ENCODE assay signal across 8 cellular contexts in the genomic region with DNA sequence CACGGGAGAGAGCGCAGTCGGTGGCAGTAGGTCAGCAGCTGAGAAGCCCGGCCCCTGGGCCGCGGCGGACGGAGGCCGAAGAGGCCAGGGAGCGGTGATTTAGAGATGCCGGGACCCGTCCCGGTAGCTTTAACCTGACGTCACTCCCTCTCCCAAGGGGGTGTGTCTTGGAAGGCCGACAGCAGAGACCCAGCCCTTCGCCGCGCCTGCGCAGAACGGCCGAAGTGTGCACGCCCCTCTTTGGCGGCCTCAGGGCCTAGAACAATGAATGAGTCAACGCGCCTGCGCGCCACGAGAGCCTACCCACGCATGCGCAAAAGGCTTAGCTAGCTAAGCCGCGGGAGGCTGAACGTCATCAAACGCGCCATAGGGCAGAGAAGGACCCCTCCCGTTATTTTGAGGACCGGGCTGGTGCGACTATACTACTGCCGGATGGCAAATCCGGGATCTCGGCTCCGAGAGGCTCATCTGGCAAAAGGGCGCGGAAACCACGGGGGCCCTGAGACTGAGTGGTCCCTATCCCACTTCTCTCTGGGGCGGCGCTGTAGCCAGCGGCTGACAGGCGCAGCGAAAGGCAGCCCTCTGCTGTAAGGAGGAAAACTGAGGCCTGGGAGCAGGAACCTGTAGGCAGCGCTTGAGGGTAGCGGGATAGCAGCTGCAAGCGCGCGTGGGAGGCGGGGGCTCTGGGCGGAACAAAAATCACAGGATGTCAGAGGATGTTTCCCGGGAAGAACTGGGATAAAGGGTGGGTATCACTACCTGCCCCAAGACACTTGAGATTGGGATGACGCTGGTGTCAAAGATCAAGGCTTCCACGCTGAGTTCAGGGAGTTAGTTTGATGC. TPM values are rescaled to one million over a fixed set of nuclear protein-coding genes. Genes with fewer than 3 reads are reported as not detected.
DNase-seq lines count a peak whose midpoint lies in the region; ATAC-seq, FAIRE-seq and TF ChIP-seq lines count a peak whose summit lies in the region.

A gene with protein sequence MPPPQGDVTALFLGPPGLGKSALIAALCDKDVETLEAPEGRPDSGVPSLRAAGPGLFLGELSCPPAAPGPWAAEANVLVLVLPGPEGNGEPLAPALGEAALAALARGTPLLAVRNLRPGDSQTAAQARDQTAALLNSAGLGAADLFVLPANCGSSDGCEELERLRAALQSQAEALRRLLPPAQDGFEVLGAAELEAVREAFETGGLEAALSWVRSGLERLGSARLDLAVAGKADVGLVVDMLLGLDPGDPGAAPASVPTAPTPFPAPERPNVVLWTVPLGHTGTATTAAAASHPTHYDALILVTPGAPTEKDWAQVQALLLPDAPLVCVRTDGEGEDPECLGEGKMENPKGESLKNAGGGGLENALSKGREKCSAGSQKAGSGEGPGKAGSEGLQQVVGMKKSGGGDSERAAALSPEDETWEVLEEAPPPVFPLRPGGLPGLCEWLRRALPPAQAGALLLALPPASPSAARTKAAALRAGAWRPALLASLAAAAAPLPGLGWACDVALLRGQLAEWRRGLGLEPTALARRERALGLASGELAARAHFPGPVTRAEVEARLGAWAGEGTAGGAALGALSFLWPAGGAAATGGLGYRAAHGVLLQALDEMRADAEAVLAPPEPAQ (minus strand): TSS at position 136 of the 843 bp plus-strand sequence. CDS start 796 bp downstream, outside the sequence.
A gene with protein sequence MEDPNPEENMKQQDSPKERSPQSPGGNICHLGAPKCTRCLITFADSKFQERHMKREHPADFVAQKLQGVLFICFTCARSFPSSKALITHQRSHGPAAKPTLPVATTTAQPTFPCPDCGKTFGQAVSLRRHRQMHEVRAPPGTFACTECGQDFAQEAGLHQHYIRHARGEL (plus strand): TSS at position 597 of the 843 bp plus-strand sequence. CDS start 514 bp downstream, outside the sequence.

- H3K4me1 ChIP-seq in OCI-LY3 (ENCODE audit: low read length): peaks cover 22% of the 10 kb centered on the region
- H3K4me1 ChIP-seq in mesodermal cell (ENCODE audit: control insufficient read depth, insufficient read depth, low read length, poor library complexity, severe bottlenecking): no peaks in the 10 kb centered on the region

- H3K27ac ChIP-seq in OCI-LY3 (ENCODE audit: low read length) (peak within 1 kb of the TSS; percentile 81), mesodermal cell (ENCODE audit: low read depth, low read length, severe bottlenecking) (peak within 1 kb of the TSS; percentile 100)

- no peak for TF ChIP-seq CTCF in OCI-LY3 (IDR thresholded peaks at IDR 0.05; ENCODE audit: low read depth, low read length)

- peak within 1 kb of the TSS; percentile 93 for H3K4me2 ChIP-seq in OCI-LY3 (ENCODE audit: low read length)

- ATAC-seq in GM21515 (IDR thresholded peaks at IDR 0.05; ENCODE audit: unreplicated experiment): peak; percentile 65

- H3K9me3 ChIP-seq in OCI-LY3 (ENCODE audit: insufficient read depth, low read length): no peaks in the 10 kb centered on the region
- no peaks in the 10 kb centered on the region for H3K9me3 ChIP-seq in mesodermal cell (ENCODE audit: control insufficient read depth, low read length)

- 0% methylated on average over 35 to 59 of the region's 60 CpGs for WGBS in mesodermal cell (ENCODE audit: insufficient coverage in 2 of 2), 2 experiments

- H4K20me1 ChIP-seq in OCI-LY3 (ENCODE audit: insufficient read depth, low read length): no peaks in the 10 kb centered on the region

- peak within 1 kb of the TSS; percentile 88 for H3K9ac ChIP-seq in OCI-LY3 (ENCODE audit: low read length)

- peaks cover 47% of the 10 kb centered on the region for H3K79me2 ChIP-seq in OCI-LY3 (ENCODE audit: low read length)

- peak within 1 kb of the TSS; percentile 70 for H2AFZ ChIP-seq in OCI-LY3 (ENCODE audit: low read depth, low read length)

- peak; percentile 98 for DNase-seq in D341Med (ENCODE audit: low spot score)
- peak; percentile 98 for DNase-seq in HuH-7 (ENCODE audit: low spot score)
- peak; percentile 100 for DNase-seq in activated CD8-positive, alpha-beta memory T cell treated with anti-CD3 and anti-CD28 coated beads, Interleukin-2, amount 50 U/mL, for 48 hours
- DNase-seq in stimulated activated CD8-positive, alpha-beta memory T cell treated with anti-CD3 and anti-CD28 coated beads, Interleukin-15, amount 100 ng/mL, for 4 hours (ENCODE audit: low read depth in 2 of 2): peak; percentile 100

- peak; percentile 97 for FAIRE-seq in endometrium (lab: Jason Lieb, UNC)

- H3K36me3 ChIP-seq in OCI-LY3 (replicated peaks; ENCODE audit: low read depth, low read length) (peaks cover 31% of the 10 kb centered on the region), mesodermal cell (ENCODE audit: control insufficient read depth, insufficient read depth, low read length) (peaks cover 60% of the 10 kb centered on the region)

- no peaks in the 10 kb centered on the region for H3K27me3 ChIP-seq in OCI-LY3 (ENCODE audit: low read depth, low read length)

- peak within 1 kb of the TSS; percentile 91 for H3K4me3 ChIP-seq in OCI-LY3 (ENCODE audit: low read length)
- peak within 1 kb of the TSS; percentile 83 for H3K4me3 ChIP-seq in mesodermal cell (ENCODE audit: extremely low read depth, insufficient read depth, low read length, poor library complexity, severe bottlenecking)

RNA-seq across cellular contexts. Expression of the first gene that starts in this region (rescaled TPM):
- polyA plus RNA-seq in mesodermal cell (2013, experiment 1 of 2): 10.2 TPM
- 8.9 TPM for polyA plus RNA-seq in mesodermal cell (2013, experiment 2 of 2)

RNA-seq across cellular contexts. Expression of the second gene that starts in this region (rescaled TPM):
- 8.4 TPM for polyA plus RNA-seq in mesodermal cell (2013, experiment 1 of 2)
- polyA plus RNA-seq in mesodermal cell (2013, experiment 2 of 2): 8.9 TPM

Comparison
In these comparisons a context has a peak if more than half of its experiments do, and no peak if none do; other contexts are left out.
1. Peak in every context shown above with its lines: DNase-seq, ATAC-seq, H3K4me3 ChIP-seq and H3K27ac ChIP-seq.